In the genomic region with DNA sequence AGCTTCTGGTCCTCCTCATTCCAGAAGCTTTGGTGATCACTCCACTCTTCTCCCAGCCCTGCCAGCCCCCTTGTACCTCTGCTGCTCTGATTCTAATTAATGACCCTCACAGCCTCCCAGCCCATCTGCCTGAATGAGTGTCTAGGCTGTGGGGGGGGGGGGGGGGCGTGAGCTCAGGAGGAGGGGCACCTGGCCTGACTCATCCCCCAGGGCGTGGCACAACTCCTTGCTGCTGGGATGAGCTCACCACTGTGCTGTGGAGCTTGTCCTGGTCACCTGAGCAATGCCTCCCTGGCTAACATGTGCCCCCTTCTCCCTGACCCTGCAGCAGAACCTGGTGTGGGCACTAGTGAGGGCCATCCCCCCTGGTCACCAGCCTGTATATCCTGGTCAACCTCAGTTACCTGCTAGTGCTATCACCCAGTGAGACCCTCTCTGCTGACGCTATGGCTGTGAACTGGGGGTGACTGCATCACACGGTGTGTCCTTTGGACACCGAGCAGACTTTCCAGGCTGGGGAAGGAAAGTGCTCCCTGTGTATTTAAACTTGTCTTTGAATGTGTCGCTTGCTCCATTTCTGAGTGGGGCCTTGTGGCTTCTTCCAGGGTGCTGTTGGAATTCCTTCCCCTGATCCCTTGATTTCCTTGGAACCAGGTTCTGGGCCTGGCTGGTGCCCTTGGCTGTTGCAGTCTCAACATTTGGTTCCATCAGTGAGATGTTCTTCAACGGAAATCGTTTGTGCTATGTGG, we compare ENCODE assay signal across 19 cellular contexts. TPM values are rescaled to one million over a fixed set of nuclear protein-coding genes. Genes with fewer than 3 reads are reported as not detected.
DNase-seq lines count a peak whose midpoint lies in the region; ATAC-seq, FAIRE-seq and TF ChIP-seq lines count a peak whose summit lies in the region.
"Had no signal": no experiment of that assay in that cellular context is flagged by ENCODE, and none has a peak within 500 bp of the region (broad histone marks: within the 10 kb centered on the region; RNA-seq: fewer than 3 reads in every experiment).

No MANE protein-coding gene starts in this region.

- H3K4me2 ChIP-seq in IMR-90 (ENCODE audit: low read depth, low read length), result no peak overlapping the region
- no peak overlapping the region for H3K4me2 ChIP-seq in neuronal stem cell (ENCODE audit: insufficient read depth, low read length, poor library complexity, severe bottlenecking)
- H3K4me2 ChIP-seq: smooth muscle cell had no signal

- CTCF ChIA-PET in IMR-90 (lab: Yijun Ruan, JAX), result no interaction called here

- no peak overlapping the region for H2BK15ac ChIP-seq in IMR-90 (ENCODE audit: low read depth, low read length)
- H2BK15ac ChIP-seq in neuronal stem cell (ENCODE audit: low read length), result no peak overlapping the region

- H4K91ac ChIP-seq in IMR-90 (ENCODE audit: insufficient read depth, low read depth, low read length) (no peak overlapping the region), neuronal stem cell (ENCODE audit: low read depth, low read length, poor library complexity) (no peak overlapping the region)

- no peak overlapping the region for H3K27ac ChIP-seq in IMR-90 (ENCODE audit: insufficient read depth, low read length)
- H3K27ac ChIP-seq in neuronal stem cell (replicated peaks; ENCODE audit: low read length), result no peak overlapping the region
- H3K27ac ChIP-seq: 22Rv1, ovary had no signal

- dilution Hi-C loops in IMR-90 (cut with HindIII; ENCODE audit: low sequenced_read_pairs, unreplicated experiment), result loop anchor here (25.0 kb wide), 1 partner anchor 245 kb away; no protein-coding TSS in a partner anchor

- no peak for TF ChIP-seq POLR2A in IMR-90 (IDR thresholded peaks at IDR 0.05; ENCODE audit: low read depth, low read length)

- H4K8ac ChIP-seq in IMR-90 (ENCODE audit: low read depth in 2 of 2, low read length in 2 of 2) (no peak overlapping the region), neuronal stem cell (ENCODE audit: low read depth, low read length) (no peak overlapping the region)

- ATAC-seq in IMR-90 (ENCODE audit: low read depth) (no peak), GM18502 (IDR thresholded peaks at IDR 0.05; ENCODE audit: poor library complexity, unreplicated experiment) (no peak), GM19395 (IDR thresholded peaks at IDR 0.05; ENCODE audit: unreplicated experiment) (no peak)
- ATAC-seq: Right ventricle myocardium inferior had no signal

- H2BK120ac ChIP-seq in IMR-90 (ENCODE audit: low read depth, low read length) (no peak overlapping the region), neuronal stem cell (ENCODE audit: low read depth, low read length) (peak overlapping the region; percentile 51)

- H2BK5ac ChIP-seq in IMR-90 (ENCODE audit: low read depth, low read length, poor library complexity, severe bottlenecking) (no peak overlapping the region), neuronal stem cell (ENCODE audit: low read length) (peak overlapping the region; percentile 3)

- intact Hi-C loops in IMR-90 (cut with micrococcal nuclease), result loop anchor here (10.0 kb wide), 1 partner anchor 57 kb away; no protein-coding TSS in a partner anchor

- no peaks in the 10 kb centered on the region for H3K9me1 ChIP-seq in IMR-90 (ENCODE audit: insufficient read depth, low read length)

- H2BK12ac ChIP-seq in neuronal stem cell (ENCODE audit: low read length), result no peak overlapping the region

- no peak overlapping the region for H2AK9ac ChIP-seq in IMR-90 (replicated peaks; ENCODE audit: low read depth, low read length, poor library complexity)

- H3K9me3 ChIP-seq in IMR-90 (ENCODE audit: control insufficient read depth, insufficient read depth, low read length) (no peaks in the 10 kb centered on the region), neuronal stem cell (replicated peaks in 1 of 2; ENCODE audit: control insufficient read depth in 2 of 2, insufficient read depth in 1 of 2, low read depth in 1 of 2, low read length in 2 of 2) (no peaks in the 10 kb centered on the region)
- H3K9me3 ChIP-seq: ovary had no signal

- H3K27me3 ChIP-seq in IMR-90 (ENCODE audit: control insufficient read depth, insufficient read depth, low read length) (peaks cover 32% of the 10 kb centered on the region), bronchial epithelial cell (ENCODE audit: control insufficient read depth, insufficient read depth, low read length) (no peaks in the 10 kb centered on the region), neuronal stem cell (ENCODE audit: control insufficient read depth in 3 of 3, insufficient read depth in 3 of 3, low read depth in 1 of 3, low read length in 3 of 3) (peaks cover 0 to 31% (median 0%) of the 10 kb centered on the region in 3 experiments)
- H3K27me3 ChIP-seq: ovary had no signal

- DNase-seq in DMS 273 (lab: John Stamatoyannopoulos, UW; ENCODE audit: unreplicated experiment), result peak; percentile 26
- no peak for DNase-seq in DMS 273 treated with DMSO at 0.1 percent for 48 hours (lab: John Stamatoyannopoulos, UW)
- no peak for DNase-seq in IMR-90
- DNase-seq in bronchial epithelial cell (ENCODE audit: low read depth), result peak; percentile 69
- no peak for DNase-seq in neuronal stem cell (ENCODE audit: low spot score)
- DNase-seq in NCI-H2227 treated with DMSO at 0.1 percent for 48 hours (lab: John Stamatoyannopoulos, UW), result no peak
- DNase-seq: activated CD4-positive, CD25-positive, alpha-beta regulatory T cell treated with anti-CD3 and anti-CD28 coated beads, Interleukin-2, amount 50 U/mL, for 72 hours; activated T-cell treated with anti-CD3 and anti-CD28 coated beads, Interleukin-2, amount 50 U/mL, for 1 hour; endodermal cell; foreskin melanocyte; midbrain; MM.1S; NCI-H2029; ovary had no signal

- H2BK20ac ChIP-seq in IMR-90 (ENCODE audit: low read depth, low read length), result no peak overlapping the region

- POLR2A ChIA-PET in IMR-90 (lab: Charles Lee; ENCODE audit: unreplicated experiment), result no interaction called here

- H3K4me1 ChIP-seq in IMR-90 (ENCODE audit: control insufficient read depth, insufficient read depth, low read length) (no peaks in the 10 kb centered on the region), neuronal stem cell (ENCODE audit: control insufficient read depth in 2 of 2, insufficient read depth in 1 of 2, low read depth in 1 of 2, low read length in 2 of 2) (no peaks in the 10 kb centered on the region)

- H3K18ac ChIP-seq in IMR-90 (ENCODE audit: low read depth, low read length) (no peak overlapping the region), neuronal stem cell (ENCODE audit: low read length) (no peak overlapping the region)

- H3K4me3 ChIP-seq in IMR-90 (ENCODE audit: insufficient read depth, low read depth, low read length), result no peak overlapping the region
- no peak overlapping the region for H3K4me3 ChIP-seq in bronchial epithelial cell (ENCODE audit: low read depth, low read length)
- no peak overlapping the region for H3K4me3 ChIP-seq in neuronal stem cell (ENCODE audit: low read length in 2 of 2)
- H3K4me3 ChIP-seq: ovary, smooth muscle cell had no signal

- FAIRE-seq in bronchial epithelial cell (lab: Jason Lieb, UNC), result no peak

- H4K20me1 ChIP-seq in IMR-90 (ENCODE audit: insufficient read depth, low read length), result no peaks in the 10 kb centered on the region

- no TSS peak for BruUV-seq in IMR-90 (replicated peaks; lab: Mats Ljungman, UMichigan)

- TF ChIP-seq CTCF in IMR-90 (conservative IDR thresholded peaks at IDR 0.05; ENCODE audit: low read depth, low read length), result no peak
- TF ChIP-seq CTCF in bronchial epithelial cell (IDR thresholded peaks at IDR 0.05; ENCODE audit: insufficient read depth, low read length, severe bottlenecking), result no peak

- no peaks in the 10 kb centered on the region for H3K79me1 ChIP-seq in IMR-90 (ENCODE audit: low read depth in 1 of 2, low read length in 2 of 2)
- H3K79me1 ChIP-seq in neuronal stem cell (ENCODE audit: low read depth, low read length), result no peaks in the 10 kb centered on the region

- H3K14ac ChIP-seq in IMR-90 (replicated peaks; ENCODE audit: low read depth, low read length), result no peak overlapping the region
- H3K14ac ChIP-seq in neuronal stem cell (ENCODE audit: low read length), result no peak overlapping the region

- H2AK5ac ChIP-seq in IMR-90 (ENCODE audit: low read depth, low read length) (no peak overlapping the region), neuronal stem cell (ENCODE audit: low read depth, low read length) (no peak overlapping the region)

- H3K4ac ChIP-seq in IMR-90 (ENCODE audit: low read depth, low read length) (no peak overlapping the region; the same call in 1 of the 2 replicates), neuronal stem cell (ENCODE audit: low read length) (no peak overlapping the region)

- H3K23ac ChIP-seq in IMR-90 (ENCODE audit: low read depth, low read length) (no peak overlapping the region), neuronal stem cell (ENCODE audit: low read depth, low read length, poor library complexity) (no peak overlapping the region)

- in situ Hi-C loops in IMR-90 (cut with MboI; ENCODE audit: low sequenced_read_pairs), result no loop called here

- no peak overlapping the region for H3K56ac ChIP-seq in IMR-90 (ENCODE audit: extremely low read depth, insufficient read depth, low read length)

- TF ChIP-seq RAD21 in IMR-90 (IDR thresholded peaks at IDR 0.05; ENCODE audit: low read length), result no peak

- no peak overlapping the region for H4K5ac ChIP-seq in IMR-90 (ENCODE audit: low read depth, low read length)

- peak overlapping the region; percentile 51 for H2AFZ ChIP-seq in IMR-90 (replicated peaks; ENCODE audit: low read length, poor library complexity)
- no peak overlapping the region for H2AFZ ChIP-seq in neuronal stem cell (ENCODE audit: low read length)

- H3K36me3 ChIP-seq in IMR-90 (ENCODE audit: control insufficient read depth, insufficient read depth, low read length), result no peaks in the 10 kb centered on the region
- no peaks in the 10 kb centered on the region for H3K36me3 ChIP-seq in bronchial epithelial cell (ENCODE audit: control insufficient read depth, insufficient read depth, low read length)
- no peaks in the 10 kb centered on the region for H3K36me3 ChIP-seq in neuronal stem cell (replicated peaks in 1 of 2; ENCODE audit: control insufficient read depth in 2 of 2, insufficient read depth in 2 of 2, low read length in 2 of 2)
- H3K36me3 ChIP-seq: ovary had no signal

- H3K9ac ChIP-seq in IMR-90 (ENCODE audit: low read depth, low read length) (no peak overlapping the region), neuronal stem cell (ENCODE audit: low read depth, low read length, poor library complexity) (no peak overlapping the region)

- 100% methylated on average over 1 of the region's 8 CpGs; no CpG with 5 or more reads in 1 of the 2 experiments for WGBS in IMR-90 (ENCODE audit: extremely low coverage in 2 of 2, insufficient read length in 1 of 2), 2 experiments
- no CpG with 5 or more reads among the region's 8 CpGs for WGBS in neuronal stem cell (ENCODE audit: extremely low coverage in 2 of 2, insufficient read length in 2 of 2, insufficient replicate concordance in 1 of 2), 2 donors

RNA-seq across cellular contexts. Expression of gene PUM2, which starts 41.5 kb away (rescaled TPM):
- 35.6 and 38.4 TPM in 2 replicates for total RNA-seq in IMR-90 (2012; rRNA removed)
- 16.4 and 18.8 TPM in 2 replicates for polyA plus RNA-seq in IMR-90 (2012; rRNA removed)
- 4.5 and 6.3 TPM in 2 replicates for polyA plus RNA-seq in IMR-90 (2012; cell fraction: cytosol; rRNA removed)
- 8.0 and 28.7 TPM in 2 replicates for polyA plus RNA-seq in IMR-90 (2012; cell fraction: nucleus; rRNA removed; ENCODE audit: low replicate concordance)
- 43.7 and 48.5 TPM in 2 replicates for total RNA-seq in bronchial epithelial cell
- polyA plus RNA-seq in neuronal stem cell (2013, experiment 1 of 2), result 43.5 TPM
- 45.1 TPM for polyA plus RNA-seq in neuronal stem cell (2013, experiment 2 of 2)

RNA-seq across cellular contexts. Expression of gene RHOB, which starts 54.7 kb away (rescaled TPM):
- 112 and 151 TPM in 2 replicates for total RNA-seq in IMR-90 (2012; rRNA removed)
- 149 and 201 TPM in 2 replicates for polyA plus RNA-seq in IMR-90 (2012; rRNA removed)
- polyA plus RNA-seq in IMR-90 (2012; cell fraction: cytosol; rRNA removed), result 238 and 364 TPM in 2 replicates
- 195 and 365 TPM in 2 replicates for polyA plus RNA-seq in IMR-90 (2012; cell fraction: nucleus; rRNA removed; ENCODE audit: low replicate concordance)
- total RNA-seq in bronchial epithelial cell, result 51.9 and 65.9 TPM in 2 replicates
- polyA plus RNA-seq in neuronal stem cell (2013, experiment 1 of 2), result 20.4 TPM
- 19.9 TPM for polyA plus RNA-seq in neuronal stem cell (2013, experiment 2 of 2)

Comparison
In these comparisons a context has a peak if more than half of its experiments do, and no peak if none do; other contexts are left out.
1. DNase-seq: peak in DMS 273 (single experiment) and bronchial epithelial cell (single experiment); none in DMS 273 treated with DMSO at 0.1 percent for 48 hours (single experiment), IMR-90 (single experiment), neuronal stem cell (single experiment) and NCI-H2227 treated with DMSO at 0.1 percent for 48 hours (single experiment).